Comparison of ENCODE assay signal across 8 cellular contexts in genomic region chr19:17719730-17720486, GRCh38. TPM values are rescaled to one million over a fixed set of nuclear protein-coding genes. Genes with fewer than 3 reads are reported as not detected.
DNase-seq lines count a peak whose midpoint lies in the region; ATAC-seq and TF ChIP-seq lines count a peak whose summit lies in the region.

No MANE protein-coding gene starts in this region.

- peaks cover 23% of the 10 kb centered on the region for H3K36me3 Mint-ChIP-seq in activated CD4-positive, alpha-beta T cell treated with anti-CD3 and anti-CD28 coated beads, Interleukin-2, amount 10 ng/mL, durations not matched to agents 24 days and 14 days (ENCODE audit: low read depth)
- H3K36me3 Mint-ChIP-seq in effector memory CD8-positive, alpha-beta T cell (ENCODE audit: insufficient read depth) = peaks cover 9% of the 10 kb centered on the region

- H2AFZ ChIP-seq in neural cell (ENCODE audit: low read depth, low read length) = no peak overlapping the region

- H3K4me3 ChIP-seq in neural cell (ENCODE audit: low read length) (peak overlapping the region; percentile 88), vagina (peak overlapping the region; percentile 85 to 98)

- H3K9me3 ChIP-seq in neural cell (ENCODE audit: low read length) (no peaks in the 10 kb centered on the region), vagina (no peaks in the 10 kb centered on the region)

- no peak for TF ChIP-seq RAD21 in neural cell (conservative IDR thresholded peaks at IDR 0.05)

- H3K9me2 ChIP-seq in neural cell (ENCODE audit: insufficient read depth, low read length) = no peaks in the 10 kb centered on the region

- no peaks in the 10 kb centered on the region for H3K27me3 Mint-ChIP-seq in activated CD4-positive, alpha-beta T cell treated with anti-CD3 and anti-CD28 coated beads, Interleukin-2, amount 10 ng/mL, durations not matched to agents 24 days and 14 days
- no peaks in the 10 kb centered on the region for H3K27me3 Mint-ChIP-seq in effector memory CD8-positive, alpha-beta T cell

- H3K27ac ChIP-seq in neural cell (ENCODE audit: low read length) = no peak overlapping the region
- H3K27ac ChIP-seq in vagina = peak overlapping the region; percentile 53

- H3K36me3 ChIP-seq in neural cell (ENCODE audit: insufficient read depth, low read length) (no peaks in the 10 kb centered on the region), vagina (peaks cover 0 to 14% of the 10 kb centered on the region in 2 donors)

- peak overlapping the region; percentile 91 for H3K4me3 Mint-ChIP-seq in activated CD4-positive, alpha-beta T cell treated with anti-CD3 and anti-CD28 coated beads, Interleukin-2, amount 10 ng/mL, durations not matched to agents 24 days and 14 days
- H3K4me3 Mint-ChIP-seq in effector memory CD8-positive, alpha-beta T cell = peak overlapping the region; percentile 82 to 93

- H3K79me2 ChIP-seq in neural cell (replicated peaks; ENCODE audit: insufficient read depth, low read length) = peaks cover 23% of the 10 kb centered on the region

- peaks cover 49% of the 10 kb centered on the region for H3K4me1 ChIP-seq in vagina

- peaks cover 34% of the 10 kb centered on the region for H3K4me1 Mint-ChIP-seq in activated CD4-positive, alpha-beta T cell treated with anti-CD3 and anti-CD28 coated beads, Interleukin-2, amount 10 ng/mL, durations not matched to agents 24 days and 14 days
- H3K4me1 Mint-ChIP-seq in effector memory CD8-positive, alpha-beta T cell (ENCODE audit: low read depth in 2 of 2) = peaks cover 29 to 37% of the 10 kb centered on the region in 2 donors

- peak; percentile 78 for DNase-seq in activated CD4-positive, alpha-beta T cell treated with anti-CD3 and anti-CD28 coated beads, Interleukin-2, amount 10 ng/mL, durations not matched to agents 24 days and 14 days
- no peak for DNase-seq in effector memory CD8-positive, alpha-beta T cell
- no peak for DNase-seq in vagina (ENCODE audit: extremely low spot score in 2 of 2)
- no peak for DNase-seq in effector CD8-positive, alpha-beta T cell (lab: John Stamatoyannopoulos, UW)
- DNase-seq in EL = no peak

- H3K27me3 ChIP-seq in neural cell (ENCODE audit: insufficient read depth, low read depth, low read length) (no peaks in the 10 kb centered on the region), vagina (no peaks in the 10 kb centered on the region)

- peak; percentile 10 for ATAC-seq in GM18868 (IDR thresholded peaks at IDR 0.05; ENCODE audit: unreplicated experiment)
- ATAC-seq in HG03196 (IDR thresholded peaks at IDR 0.05; ENCODE audit: unreplicated experiment) = peak; percentile 24
- ATAC-seq in effector memory CD8-positive, alpha-beta T cell (replicated peaks) = peak; percentile 51

- peaks cover 4% of the 10 kb centered on the region for H4K20me1 ChIP-seq in neural cell (ENCODE audit: insufficient read depth)

- no peaks in the 10 kb centered on the region for H3K9me3 Mint-ChIP-seq in activated CD4-positive, alpha-beta T cell treated with anti-CD3 and anti-CD28 coated beads, Interleukin-2, amount 10 ng/mL, durations not matched to agents 24 days and 14 days
- no peaks in the 10 kb centered on the region for H3K9me3 Mint-ChIP-seq in effector memory CD8-positive, alpha-beta T cell

- intact Hi-C loops in activated CD4-positive, alpha-beta T cell treated with anti-CD3 and anti-CD28 coated beads, Interleukin-2, amount 10 ng/mL, durations not matched to agents 24 days and 14 days (cut with micrococcal nuclease) = loop anchor here (1.0 to 5.0 kb wide), 3 partner anchors 16 to 57 kb away; no protein-coding TSS in a partner anchor
- intact Hi-C loops in vagina (cut with DNase I) = no loop called here

- peak overlapping the region; percentile 85 for H3K27ac Mint-ChIP-seq in activated CD4-positive, alpha-beta T cell treated with anti-CD3 and anti-CD28 coated beads, Interleukin-2, amount 10 ng/mL, durations not matched to agents 24 days and 14 days
- H3K27ac Mint-ChIP-seq in effector memory CD8-positive, alpha-beta T cell = peak overlapping the region; percentile 89 to 92

- TF ChIP-seq POLR2A in vagina (IDR thresholded peaks at IDR 0.05) = no peak

- H3K9ac ChIP-seq in neural cell (ENCODE audit: low read length) = peak overlapping the region; percentile 86

- no peaks in the 10 kb centered on the region for H3F3A ChIP-seq in neural cell (ENCODE audit: insufficient read depth, low read length, poor library complexity, severe bottlenecking)

- TF ChIP-seq EP300 in neural cell (conservative IDR thresholded peaks at IDR 0.05; ENCODE audit: poor library complexity, severe bottlenecking) = no peak

- H3K4me2 ChIP-seq in neural cell (ENCODE audit: low read length) = peak overlapping the region; percentile 88

- no peak for TF ChIP-seq CTCF in neural cell (IDR thresholded peaks at IDR 0.05; ENCODE audit: poor library complexity, severe bottlenecking)
- no peak for TF ChIP-seq CTCF in vagina (IDR thresholded peaks at IDR 0.05)

TF ChIP-seq in neural cell, 6 proteins besides CTCF, POLR2A, EP300 and RAD21:
- TF ChIP-seq SMC3 (conservative IDR thresholded peaks at IDR 0.05; ENCODE audit: poor library complexity) (no peak), REST (IDR thresholded peaks at IDR 0.05; ENCODE audit: borderline replicate concordance) (no peak), TAF1 (IDR thresholded peaks at IDR 0.05; ENCODE audit: low read depth) (no peak), POLR2AphosphoS5 (IDR thresholded peaks at IDR 0.05) (no peak), EZH2 (IDR thresholded peaks at IDR 0.05; ENCODE audit: borderline replicate concordance, insufficient read depth, low read length, poor library complexity, severe bottlenecking) (no peak), MXI1 (conservative IDR thresholded peaks at IDR 0.05; ENCODE audit: poor library complexity, severe bottlenecking) (no peak)

RNA-seq across cellular contexts. Expression of gene MAP1S, which starts 0.6 kb away (rescaled TPM):
- 69.0 and 70.3 TPM in 2 replicates for total RNA-seq in activated CD4-positive, alpha-beta T cell treated with anti-CD3 and anti-CD28 coated beads, Interleukin-2, amount 10 ng/mL, durations not matched to agents 24 days and 14 days
- polyA plus RNA-seq in neural cell = 5.8 and 14.0 TPM in 2 replicates
- polyA minus RNA-seq in neural cell = 30.9 and 37.0 TPM in 2 replicates
- total RNA-seq in vagina = 30.2 TPM

RNA-seq across cellular contexts. Expression of gene FCHO1, which starts 31.4 kb away (rescaled TPM):
- total RNA-seq in activated CD4-positive, alpha-beta T cell treated with anti-CD3 and anti-CD28 coated beads, Interleukin-2, amount 10 ng/mL, durations not matched to agents 24 days and 14 days = 91.9 and 96.2 TPM in 2 replicates
- polyA plus RNA-seq in neural cell = 31.4 and 39.7 TPM in 2 replicates
- 29.4 and 37.7 TPM in 2 replicates for polyA minus RNA-seq in neural cell
- 12.3 TPM for total RNA-seq in vagina

RNA-seq across cellular contexts. Expression of gene UNC13A, which starts 31.8 kb away (rescaled TPM):
- 0.02 TPM in 2 replicates for total RNA-seq in activated CD4-positive, alpha-beta T cell treated with anti-CD3 and anti-CD28 coated beads, Interleukin-2, amount 10 ng/mL, durations not matched to agents 24 days and 14 days
- 7.8 and 7.9 TPM in 2 replicates for polyA plus RNA-seq in neural cell
- polyA minus RNA-seq in neural cell = 30.9 and 33.2 TPM in 2 replicates
- 0.49 TPM for total RNA-seq in vagina
